28 cellular contexts compared by ENCODE assay signal in genomic region chr14:33464563-33464962, GRCh38.
"Had no signal": no experiment of that assay in that cellular context is flagged by ENCODE, and none has a peak within 500 bp of the region (broad histone marks: within the 10 kb centered on the region; RNA-seq: fewer than 3 reads in every experiment).

No MANE protein-coding gene starts in this region.

- H3K4me1 Mint-ChIP-seq: naive thymus-derived CD8-positive, alpha-beta T cell; stimulated activated naive CD8-positive, alpha-beta T cell treated with anti-CD3 and anti-CD28 coated beads, Interleukin-15, amount 100 ng/mL, for 72 hours had no signal

- H3K27ac ChIP-seq: esophagus muscularis mucosa, foreskin keratinocyte, gastroesophageal sphincter, heart left ventricle, hepatocyte, left lung, pancreas, suprapubic skin, upper lobe of right lung, vagina had no signal

- H3K27me3 ChIP-seq: dorsolateral prefrontal cortex, esophagus muscularis mucosa, foreskin keratinocyte, gastroesophageal sphincter, heart left ventricle, hepatocyte, left lung, pancreas, suprapubic skin, transverse colon, upper lobe of right lung, vagina had no signal

- H3K27ac Mint-ChIP-seq: endodermal cell; naive thymus-derived CD8-positive, alpha-beta T cell; nephron progenitor cell; progenitor cell of endocrine pancreas; stimulated activated naive CD8-positive, alpha-beta T cell treated with anti-CD3 and anti-CD28 coated beads, Interleukin-15, amount 100 ng/mL, for 72 hours had no signal

- H3K9me3 Mint-ChIP-seq: endodermal cell; naive thymus-derived CD8-positive, alpha-beta T cell; nephron progenitor cell; stimulated activated naive CD8-positive, alpha-beta T cell treated with anti-CD3 and anti-CD28 coated beads, Interleukin-15, amount 100 ng/mL, for 72 hours had no signal

- H3K4me3 ChIP-seq: dorsolateral prefrontal cortex, esophagus muscularis mucosa, gastroesophageal sphincter, heart left ventricle, hepatocyte, left lung, pancreas, suprapubic skin, transverse colon, upper lobe of right lung, vagina had no signal

- H3K4me3 Mint-ChIP-seq: endodermal cell; naive thymus-derived CD8-positive, alpha-beta T cell; nephron progenitor cell; stimulated activated naive CD8-positive, alpha-beta T cell treated with anti-CD3 and anti-CD28 coated beads, Interleukin-15, amount 100 ng/mL, for 72 hours had no signal

- H3K4me1 ChIP-seq: foreskin keratinocyte, heart left ventricle, left lung, pancreas, suprapubic skin, upper lobe of right lung, vagina had no signal

- DNase-seq: cerebellar nuclear complex; dorsolateral prefrontal cortex; effector CD8-positive, alpha-beta T cell; endodermal cell; foreskin keratinocyte; heart left ventricle; kidney; left lung; mesendoderm; midbrain; naive thymus-derived CD8-positive, alpha-beta T cell; nephron progenitor cell; occipital lobe; pancreas; right cardiac atrium; small intestine; stimulated activated CD4-positive, alpha-beta T cell treated with anti-CD3 and anti-CD28 coated beads, Interleukin-15, amount 100 ng/mL, for 24 hours; stimulated activated CD4-positive, alpha-beta T cell treated with anti-CD3 and anti-CD28 coated beads, Interleukin-2, amount 100 ng/mL, for 48 hours; stimulated activated naive CD4-positive, alpha-beta T cell; stimulated activated naive CD8-positive, alpha-beta T cell treated with anti-CD3 and anti-CD28 coated beads, Interleukin-15, amount 100 ng/mL, for 72 hours; transverse colon; upper lobe of right lung had no signal

- ATAC-seq: foreskin keratinocyte; gastroesophageal sphincter; heart left ventricle; left lung; naive thymus-derived CD8-positive, alpha-beta T cell; pancreas; right cardiac atrium; stimulated activated naive CD8-positive, alpha-beta T cell treated with anti-CD3 and anti-CD28 coated beads, Interleukin-15, amount 100 ng/mL, for 72 hours; upper lobe of right lung had no signal

- H3K36me3 Mint-ChIP-seq: naive thymus-derived CD8-positive, alpha-beta T cell had no signal

- H3K36me3 ChIP-seq: esophagus muscularis mucosa, gastroesophageal sphincter, heart left ventricle, left lung, pancreas, suprapubic skin, transverse colon, upper lobe of right lung, vagina had no signal

- H3K27me3 Mint-ChIP-seq: progenitor cell of endocrine pancreas; stimulated activated naive CD8-positive, alpha-beta T cell treated with anti-CD3 and anti-CD28 coated beads, Interleukin-15, amount 100 ng/mL, for 72 hours had no signal

- H3K9me3 ChIP-seq: esophagus muscularis mucosa, gastroesophageal sphincter, heart left ventricle, left lung, pancreas, suprapubic skin, transverse colon, upper lobe of right lung, vagina had no signal
